Comparison of ENCODE assay signal across 8 cellular contexts in genomic region chr5:116076496-116076895, GRCh38. TPM values are rescaled to one million over a fixed set of nuclear protein-coding genes. Genes with fewer than 3 reads are reported as not detected.
DNase-seq lines count a peak whose midpoint lies in the region; ATAC-seq and TF ChIP-seq lines count a peak whose summit lies in the region.

No MANE protein-coding gene starts in this region.

- intact Hi-C loops in thyroid gland (cut with DNase I) (no loop called here), dorsolateral prefrontal cortex (cut with DNase I) (no loop called here)

- peak overlapping the region; percentile 60 for H3K4me3 Mint-ChIP-seq in activated naive CD8-positive, alpha-beta T cell treated with anti-CD3 and anti-CD28 coated beads, Interleukin-2, amount 50 U/mL, for 24 hours

- H3K36me3 Mint-ChIP-seq in activated naive CD8-positive, alpha-beta T cell treated with anti-CD3 and anti-CD28 coated beads, Interleukin-2, amount 50 U/mL, for 24 hours (ENCODE audit: low read depth), result peaks cover 9% of the 10 kb centered on the region

- H3K4me1 Mint-ChIP-seq in activated naive CD8-positive, alpha-beta T cell treated with anti-CD3 and anti-CD28 coated beads, Interleukin-2, amount 50 U/mL, for 24 hours, result peaks cover 30% of the 10 kb centered on the region

- peaks cover 7% of the 10 kb centered on the region for H3K27me3 Mint-ChIP-seq in activated naive CD8-positive, alpha-beta T cell treated with anti-CD3 and anti-CD28 coated beads, Interleukin-2, amount 50 U/mL, for 24 hours

- ATAC-seq in GM18502 (IDR thresholded peaks at IDR 0.05; ENCODE audit: poor library complexity, unreplicated experiment) (peak; percentile 99), HG03342 (IDR thresholded peaks at IDR 0.05; ENCODE audit: unreplicated experiment) (peak; percentile 100)
- peak; percentile 95 for ATAC-seq in activated naive CD8-positive, alpha-beta T cell treated with anti-CD3 and anti-CD28 coated beads, Interleukin-2, amount 50 U/mL, for 24 hours

- no peak overlapping the region for H3K27ac ChIP-seq in thyroid gland
- no peak overlapping the region for H3K27ac ChIP-seq in dorsolateral prefrontal cortex

- no peaks in the 10 kb centered on the region for H3K36me3 ChIP-seq in thyroid gland

- no peaks in the 10 kb centered on the region for H3K4me1 ChIP-seq in thyroid gland

- no peak overlapping the region for H3K4me3 ChIP-seq in thyroid gland (replicated peaks in 1 of 3)
- H3K4me3 ChIP-seq in dorsolateral prefrontal cortex, result peak overlapping the region in 1 of 59 donors; percentile 24

- 83 to 90% methylated on average over 1 of the region's 1 CpG for WGBS in thyroid gland, 2 donors

- H3K27me3 ChIP-seq in thyroid gland (no peaks in the 10 kb centered on the region), dorsolateral prefrontal cortex (no peaks in the 10 kb centered on the region)

- TF ChIP-seq POLR2A in thyroid gland (IDR thresholded peaks at IDR 0.05), result no peak

- H3K27ac Mint-ChIP-seq in activated naive CD8-positive, alpha-beta T cell treated with anti-CD3 and anti-CD28 coated beads, Interleukin-2, amount 50 U/mL, for 24 hours, result peak overlapping the region; percentile 63

- H3K9me3 ChIP-seq in thyroid gland, result no peaks in the 10 kb centered on the region

- peaks cover 15% of the 10 kb centered on the region for H3K9me3 Mint-ChIP-seq in activated naive CD8-positive, alpha-beta T cell treated with anti-CD3 and anti-CD28 coated beads, Interleukin-2, amount 50 U/mL, for 24 hours

- TF ChIP-seq CTCF in GM20000 (IDR thresholded peaks at IDR 0.05; ENCODE audit: extremely low read depth, missing control alignments), result no peak
- TF ChIP-seq CTCF in thyroid gland (IDR thresholded peaks at IDR 0.05), result no peak
- TF ChIP-seq CTCF in dorsolateral prefrontal cortex (IDR thresholded peaks at IDR 0.05 in 54 of 56, conservative IDR thresholded peaks at IDR 0.05 in 2 of 56; ENCODE audit: low read depth in 1 of 56, partially characterized antibody in 56 of 56), result no peak

- DNase-seq in GM20000 (ENCODE audit: low spot score) (peak; percentile 79), thyroid gland (no peak), HK-2 (ENCODE audit: unreplicated experiment) (no peak), DMS153 treated with DMSO at 0.1 percent for 48 hours (lab: John Stamatoyannopoulos, UW; ENCODE audit: unreplicated experiment) (no peak), dorsolateral prefrontal cortex (no peak)
- peak; percentile 22 for DNase-seq in activated naive CD8-positive, alpha-beta T cell treated with anti-CD3 and anti-CD28 coated beads, Interleukin-2, amount 50 U/mL, for 24 hours

RNA-seq across cellular contexts. Expression of gene COMMD10, which starts 8.3 kb away (rescaled TPM):
- total RNA-seq in thyroid gland (10 to 100 TPM; 51.9 to 73.5 (median 60.7) TPM), dorsolateral prefrontal cortex (10 to 100 TPM; 18.5 to 41.6 (median 29.6) TPM)

RNA-seq across cellular contexts. Expression of gene ARL14EPL, which starts 44.2 kb away (rescaled TPM):
- total RNA-seq in thyroid gland, result not detected
- under 1 TPM in 4 of 120 experiments, not detected in 116; 0.26 to 0.89 (median 0.56) TPM for total RNA-seq in dorsolateral prefrontal cortex

Comparison
In these comparisons a context has a peak if more than half of its experiments do, and no peak if none do; other contexts are left out.
1. DNase-seq: peak in GM20000 (single experiment) and activated naive CD8-positive, alpha-beta T cell treated with anti-CD3 and anti-CD28 coated beads, Interleukin-2, amount 50 U/mL, for 24 hours (single experiment); none in thyroid gland (0 of 2), HK-2 (single experiment), DMS153 treated with DMSO at 0.1 percent for 48 hours (single experiment) and dorsolateral prefrontal cortex (0 of 10).
2. Peak in every context shown above with its lines, with median percentiles within 50 percentile points of each other: ATAC-seq.